In the genomic region with DNA sequence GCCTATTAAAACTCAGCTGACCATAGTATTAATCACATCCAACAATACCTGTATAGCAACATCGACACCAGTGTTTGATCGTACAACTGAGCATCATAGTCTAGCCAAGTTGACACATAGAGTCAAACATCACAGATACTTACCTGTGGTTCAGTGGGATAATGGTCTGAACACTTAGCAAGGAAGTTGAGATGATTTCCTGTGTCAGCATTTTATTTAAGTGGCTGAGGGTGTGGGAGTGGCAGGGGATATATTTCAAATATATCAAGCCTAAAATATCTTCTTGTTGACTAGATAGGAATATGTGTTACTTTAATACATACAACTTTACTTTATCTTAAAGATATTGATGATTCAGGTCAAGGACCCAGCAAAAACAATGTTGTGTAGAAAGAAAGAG, we compare ENCODE assay signal across 19 cellular contexts.
DNase-seq lines count a peak whose midpoint lies in the region; ATAC-seq, FAIRE-seq and TF ChIP-seq lines count a peak whose summit lies in the region.
"Had no signal": no experiment of that assay in that cellular context is flagged by ENCODE, and none has a peak within 500 bp of the region (broad histone marks: within the 10 kb centered on the region; RNA-seq: fewer than 3 reads in every experiment).

No MANE protein-coding gene starts in this region.

- H3K56ac ChIP-seq in IMR-90 (ENCODE audit: extremely low read depth, insufficient read depth, low read length) = no peak overlapping the region
- no peak overlapping the region for H3K56ac ChIP-seq in H1 (replicated peaks; ENCODE audit: insufficient read length, low read depth, low read length)

- H3K27me3 ChIP-seq in IMR-90 (ENCODE audit: control insufficient read depth, insufficient read depth, low read length) (no peaks in the 10 kb centered on the region), H1 (replicated peaks in 1 of 4; ENCODE audit: control insufficient read depth in 3 of 4, extremely low read depth in 1 of 4, insufficient read depth in 3 of 4, low read length in 3 of 4) (no peaks in the 10 kb centered on the region), prostate gland (replicated peaks; ENCODE audit: insufficient read depth) (no peaks in the 10 kb centered on the region)
- H3K27me3 ChIP-seq: BLaER1 treated with 17β-estradiol and CSF1 and Interleukin-3, amounts not matched to agents 10 nM and 100 nM had no signal

- H3K23ac ChIP-seq in IMR-90 (ENCODE audit: low read depth, low read length) (no peak overlapping the region), H1 (ENCODE audit: insufficient read length) (no peak overlapping the region)

- no peak for TF ChIP-seq EP300 in A549 (IDR thresholded peaks at IDR 0.05)
- TF ChIP-seq EP300 in H1 (IDR thresholded peaks at IDR 0.05; ENCODE audit: borderline replicate concordance in 1 of 2, low read depth in 2 of 2, low read length in 2 of 2) = no peak

- H2AK5ac ChIP-seq in IMR-90 (ENCODE audit: low read depth, low read length) = no peak overlapping the region
- H2AK5ac ChIP-seq in H1 (ENCODE audit: low read depth, low read length) = no peak overlapping the region

- TF ChIP-seq CTCF in A549 (IDR thresholded peaks at IDR 0.05) (no peak), IMR-90 (conservative IDR thresholded peaks at IDR 0.05; ENCODE audit: low read depth, low read length) (no peak), H1 (IDR thresholded peaks at IDR 0.05; ENCODE audit: control extremely low read depth in 1 of 3, insufficient read depth in 1 of 3, low read depth in 1 of 3, low read length in 3 of 3) (no peak), prostate gland (IDR thresholded peaks at IDR 0.05) (no peak)

- no peaks in the 10 kb centered on the region for H3K79me2 ChIP-seq in H1 (ENCODE audit: control insufficient read depth in 1 of 2, insufficient read depth in 2 of 2, low read length in 2 of 2)

- H3K4me1 ChIP-seq in A549 (no peaks in the 10 kb centered on the region), IMR-90 (ENCODE audit: control insufficient read depth, insufficient read depth, low read length) (no peaks in the 10 kb centered on the region), H1 (replicated peaks in 1 of 4; ENCODE audit: control insufficient read depth in 3 of 4, insufficient read depth in 4 of 4, low read length in 3 of 4) (no peaks in the 10 kb centered on the region), prostate gland (replicated peaks) (no peaks in the 10 kb centered on the region)
- H3K4me1 ChIP-seq: BLaER1 treated with 17β-estradiol and CSF1 and Interleukin-3, amounts not matched to agents 10 nM and 100 nM; Caco-2 had no signal

- H3K36me3 ChIP-seq in IMR-90 (ENCODE audit: control insufficient read depth, insufficient read depth, low read length) = no peaks in the 10 kb centered on the region
- no peaks in the 10 kb centered on the region for H3K36me3 ChIP-seq in H1 (ENCODE audit: control insufficient read depth in 2 of 4, insufficient read depth in 4 of 4, low read length in 3 of 4)
- no peaks in the 10 kb centered on the region for H3K36me3 ChIP-seq in prostate gland
- H3K36me3 ChIP-seq: BLaER1 treated with 17β-estradiol and CSF1 and Interleukin-3, amounts not matched to agents 10 nM and 100 nM had no signal

- no peak for TF ChIP-seq RAD21 in A549 (conservative IDR thresholded peaks at IDR 0.05 in 1 of 2, IDR thresholded peaks at IDR 0.05 in 1 of 2)
- no peak for TF ChIP-seq RAD21 in IMR-90 (IDR thresholded peaks at IDR 0.05; ENCODE audit: low read length)
- no peak for TF ChIP-seq RAD21 in H1 (IDR thresholded peaks at IDR 0.05 in 1 of 2, conservative IDR thresholded peaks at IDR 0.05 in 1 of 2; ENCODE audit: low read depth in 2 of 2, low read length in 2 of 2)

- POLR2A ChIA-PET in A549 (lab: Yijun Ruan, JAX) (no interaction called here), IMR-90 (lab: Charles Lee; ENCODE audit: unreplicated experiment) (no interaction called here), H1 (lab: Charles Lee; ENCODE audit: partially characterized antibody) (no interaction called here)

- WGBS in A549 (ENCODE audit: missing lambda C conversion rate) = 10% methylated on average over 2 of the region's 2 CpGs
- WGBS in IMR-90 (ENCODE audit: extremely low coverage in 2 of 2, insufficient read length in 1 of 2), 2 experiments = no CpG with 5 or more reads among the region's 2 CpGs
- WGBS in H1 (ENCODE audit: extremely low coverage in 1 of 2, insufficient coverage in 1 of 2, insufficient read length in 1 of 2, insufficient replicate concordance in 2 of 2, low coverage in 1 of 2, low lambda C conversion rate in 2 of 2, missing lambda C conversion rate in 1 of 2), 2 experiments = 89% methylated on average over 2 of the region's 2 CpGs; no CpG with 5 or more reads in 1 of the 2 experiments
- 94% methylated on average over 2 of the region's 2 CpGs for WGBS in prostate gland

- in situ Hi-C loops in IMR-90 (cut with MboI; ENCODE audit: low sequenced_read_pairs) = no loop called here

- H4K8ac ChIP-seq in IMR-90 (ENCODE audit: low read depth in 2 of 2, low read length in 2 of 2) (no peak overlapping the region), H1 (ENCODE audit: extremely low read depth, insufficient read depth, low read length) (no peak overlapping the region)

- H2BK120ac ChIP-seq in IMR-90 (ENCODE audit: low read depth, low read length) (no peak overlapping the region), H1 (replicated peaks; ENCODE audit: low read depth, low read length) (no peak overlapping the region)

- no peak overlapping the region for H3K18ac ChIP-seq in IMR-90 (ENCODE audit: low read depth, low read length)
- no peak overlapping the region for H3K18ac ChIP-seq in H1 (ENCODE audit: extremely low read depth, low read length)

- H3K4me2 ChIP-seq in A549 = no peak overlapping the region
- H3K4me2 ChIP-seq in IMR-90 (ENCODE audit: low read depth, low read length) = no peak overlapping the region
- H3K4me2 ChIP-seq in H1 (ENCODE audit: insufficient read depth in 1 of 2, low read depth in 2 of 2, low read length in 2 of 2) = no peak overlapping the region
- H3K4me2 ChIP-seq: BLaER1 treated with 17β-estradiol and CSF1 and Interleukin-3, amounts not matched to agents 10 nM and 100 nM had no signal

- no peak overlapping the region for H4K91ac ChIP-seq in IMR-90 (ENCODE audit: insufficient read depth, low read depth, low read length)
- no peak overlapping the region for H4K91ac ChIP-seq in H1 (replicated peaks; ENCODE audit: insufficient read length, low read length)

- no peaks in the 10 kb centered on the region for H4K20me1 ChIP-seq in IMR-90 (ENCODE audit: insufficient read depth, low read length)
- H4K20me1 ChIP-seq in H1 (replicated peaks in 1 of 2; ENCODE audit: control insufficient read depth in 1 of 2, insufficient read depth in 2 of 2, low read length in 2 of 2) = no peaks in the 10 kb centered on the region
- H4K20me1 ChIP-seq: BLaER1 treated with 17β-estradiol and CSF1 and Interleukin-3, amounts not matched to agents 10 nM and 100 nM had no signal

- no peaks in the 10 kb centered on the region for H3K9me3 ChIP-seq in A549
- peaks cover 2% of the 10 kb centered on the region; the same call in 1 of the 2 replicates for H3K9me3 ChIP-seq in IMR-90 (ENCODE audit: control insufficient read depth, insufficient read depth, low read length)
- H3K9me3 ChIP-seq in H1 (ENCODE audit: insufficient read depth in 2 of 2, low read depth in 1 of 2, low read length in 1 of 2) = no peaks in the 10 kb centered on the region
- no peaks in the 10 kb centered on the region for H3K9me3 ChIP-seq in prostate gland
- H3K9me3 ChIP-seq: Caco-2 had no signal

- no peak overlapping the region for H2BK12ac ChIP-seq in H1 (ENCODE audit: low read depth, low read length)

- no peak overlapping the region for H2BK5ac ChIP-seq in IMR-90 (ENCODE audit: low read depth, low read length, poor library complexity, severe bottlenecking)
- no peak overlapping the region for H2BK5ac ChIP-seq in H1 (ENCODE audit: low read depth, low read length)

- FAIRE-seq in A549 (lab: Jason Lieb, UNC) (no peak), H1 (lab: Jason Lieb, UNC) (no peak)
- FAIRE-seq: A204.1, D721Med, G401.6, GM12891 had no signal

- dilution Hi-C loops in IMR-90 (cut with HindIII; ENCODE audit: low sequenced_read_pairs, unreplicated experiment) = no loop called here

- no peak overlapping the region for H3K4ac ChIP-seq in IMR-90 (ENCODE audit: low read depth, low read length)
- H3K4ac ChIP-seq in H1 (replicated peaks; ENCODE audit: insufficient read length, low read depth, low read length) = no peak overlapping the region

- DNase-seq in A549 (ENCODE audit: low read depth in 1 of 2, low spot score in 1 of 2) = no peak
- no peak for DNase-seq in IMR-90
- DNase-seq in H1 (ENCODE audit: low read depth in 1 of 2, low spot score in 2 of 2) = no peak
- DNase-seq in activated CD4-positive, alpha-beta T cell treated with anti-CD3 and anti-CD28 coated beads for 1 hour = no peak
- no peak for DNase-seq in prostate gland (ENCODE audit: low spot score)
- DNase-seq: 8988T; AML-193; Caco-2; Calu3; CD4-positive, alpha-beta T cell; CD8-positive, alpha-beta T cell; DMS79 treated with DMSO at 0.1 percent for 48 hours; GF-D8 had no signal

- no peak overlapping the region for H2AK9ac ChIP-seq in IMR-90 (replicated peaks; ENCODE audit: low read depth, low read length, poor library complexity)

- H4K5ac ChIP-seq in IMR-90 (ENCODE audit: low read depth, low read length) = no peak overlapping the region
- no peak overlapping the region for H4K5ac ChIP-seq in H1 (ENCODE audit: insufficient read length, low read depth, low read length)

- intact Hi-C loops in IMR-90 (cut with micrococcal nuclease) (no loop called here), prostate gland (cut with DNase I) (no loop called here)

- TF ChIP-seq POLR2A in A549 (IDR thresholded peaks at IDR 0.05; ENCODE audit: low read length) = no peak
- no peak for TF ChIP-seq POLR2A in IMR-90 (IDR thresholded peaks at IDR 0.05; ENCODE audit: low read depth, low read length)
- TF ChIP-seq POLR2A in H1 (IDR thresholded peaks at IDR 0.05; ENCODE audit: control extremely low read depth in 1 of 2, low read depth in 2 of 2, low read length in 2 of 2) = no peak
- no peak for TF ChIP-seq POLR2A in prostate gland (IDR thresholded peaks at IDR 0.05)

- CTCF ChIA-PET in A549 (lab: Yijun Ruan, JAX) (no interaction called here), IMR-90 (lab: Yijun Ruan, JAX) (no interaction called here), H1 (lab: Charles Lee; ENCODE audit: partially characterized antibody) (no interaction called here)

- H3K27ac ChIP-seq in A549 (no peak overlapping the region), IMR-90 (ENCODE audit: insufficient read depth, low read length) (no peak overlapping the region), H1 (ENCODE audit: low read depth, low read length) (no peak overlapping the region), prostate gland (no peak overlapping the region)
- H3K27ac ChIP-seq: BLaER1 treated with 17β-estradiol and CSF1 and Interleukin-3, amounts not matched to agents 10 nM and 100 nM; C4-2B had no signal

- no peaks in the 10 kb centered on the region for H3K23me2 ChIP-seq in H1 (ENCODE audit: low read depth, low read length)

- no peaks in the 10 kb centered on the region for H3K9me1 ChIP-seq in IMR-90 (ENCODE audit: insufficient read depth, low read length)

- H2BK15ac ChIP-seq in IMR-90 (ENCODE audit: low read depth, low read length) (no peak overlapping the region), H1 (ENCODE audit: low read length) (no peak overlapping the region)

- no peak overlapping the region for H3K9ac ChIP-seq in IMR-90 (ENCODE audit: low read depth, low read length)
- H3K9ac ChIP-seq in H1 (replicated peaks in 1 of 4; ENCODE audit: extremely low read depth in 1 of 4, low read depth in 3 of 4, low read length in 3 of 4) = no peak overlapping the region
- H3K9ac ChIP-seq: BLaER1 treated with 17β-estradiol and CSF1 and Interleukin-3, amounts not matched to agents 10 nM and 100 nM had no signal

- no TSS peak for BruUV-seq in IMR-90 (replicated peaks; lab: Mats Ljungman, UMichigan)

- ATAC-seq in A549 (no peak), IMR-90 (ENCODE audit: low read depth) (no peak)
- ATAC-seq: CD8-positive, alpha-beta T cell had no signal

- H3K14ac ChIP-seq in IMR-90 (replicated peaks; ENCODE audit: low read depth, low read length) (no peak overlapping the region), H1 (ENCODE audit: insufficient read length) (no peak overlapping the region)

- H2BK20ac ChIP-seq in IMR-90 (ENCODE audit: low read depth, low read length) (no peak overlapping the region), H1 (ENCODE audit: low read length) (no peak overlapping the region)

- no peak overlapping the region for H3K4me3 ChIP-seq in A549
- no peak overlapping the region for H3K4me3 ChIP-seq in IMR-90 (ENCODE audit: insufficient read depth, low read depth, low read length)
- H3K4me3 ChIP-seq in H1 (ENCODE audit: extremely low read depth in 1 of 4, insufficient read depth in 2 of 4, low read depth in 3 of 4, low read length in 4 of 4) = no peak overlapping the region
- no peak overlapping the region for H3K4me3 ChIP-seq in prostate gland
- H3K4me3 ChIP-seq: BLaER1 treated with 17β-estradiol and CSF1 and Interleukin-3, amounts not matched to agents 10 nM and 100 nM had no signal

- H3K79me1 ChIP-seq in IMR-90 (ENCODE audit: low read depth in 1 of 2, low read length in 2 of 2) (no peaks in the 10 kb centered on the region), H1 (ENCODE audit: low read depth, low read length) (no peaks in the 10 kb centered on the region)

- no peak overlapping the region for H2AFZ ChIP-seq in IMR-90 (replicated peaks; ENCODE audit: low read length, poor library complexity)
- H2AFZ ChIP-seq in H1 (ENCODE audit: low read length) = no peak overlapping the region

Comparison
In these comparisons a context has a peak if more than half of its experiments do, and no peak if none do; other contexts are left out.
1. Of the 18 proteins assayed by ChIP-seq in both H1 and A549: peak only in H1: none; only in A549: none; in both: MAFK; in neither: 17.